8 cellular contexts compared by ENCODE assay signal in genomic region chr11:126355324-126355925, GRCh38. TPM values are rescaled to one million over a fixed set of nuclear protein-coding genes. Genes with fewer than 3 reads are reported as not detected.
A peak's percentile ranks its signal among the peaks of the same experiment; 100 is the strongest.
DNase-seq lines count a peak whose midpoint lies in the region; ATAC-seq and TF ChIP-seq lines count a peak whose summit lies in the region.

ST3GAL4 (plus strand) TSS chr11:126355686; CDS start chr11:126406156, 50,470 bp downstream.

- H3K27ac ChIP-seq in HUES48 (ENCODE audit: low read depth, low read length) (peak within 1 kb of the TSS; percentile 72), osteoblast (ENCODE audit: low read depth, low read length) (peak within 1 kb of the TSS; percentile 80), testis (peak within 1 kb of the TSS; percentile 87)

- no peaks in the 10 kb centered on the region for H3K9me3 ChIP-seq in HUES48 (ENCODE audit: control insufficient read depth, insufficient read depth, low read length)
- H3K9me3 ChIP-seq in osteoblast (ENCODE audit: low read depth, low read length) = no peaks in the 10 kb centered on the region
- no peaks in the 10 kb centered on the region for H3K9me3 ChIP-seq in testis

- H3K9me3 Mint-ChIP-seq in activated naive CD4-positive, alpha-beta T cell treated with anti-CD3 and anti-CD28 coated beads for 36 hours = no peaks in the 10 kb centered on the region

- H3K36me3 ChIP-seq in HUES48 (ENCODE audit: control insufficient read depth, insufficient read depth, low read length) = peaks cover 6% of the 10 kb centered on the region; the same call in 1 of the 2 replicates
- H3K36me3 ChIP-seq in osteoblast (ENCODE audit: insufficient read depth, low read length) = no peaks in the 10 kb centered on the region
- no peaks in the 10 kb centered on the region for H3K36me3 ChIP-seq in testis (ENCODE audit: low read depth, missing control alignments)

- peak within 1 kb of the TSS; percentile 95 for H3K9ac ChIP-seq in HUES48 (ENCODE audit: low read depth, low read length)

- no peak for TF ChIP-seq CTCF in osteoblast (IDR thresholded peaks at IDR 0.05; ENCODE audit: extremely low read depth, low read depth, low read length)
- TF ChIP-seq CTCF in testis (IDR thresholded peaks at IDR 0.05) = no peak

- DNase-seq in Caki2 (ENCODE audit: low read depth) (no peak), globus pallidus (ENCODE audit: low spot score) (peak; percentile 85), osteoblast (ENCODE audit: insufficient read length, low spot score, missing footprints) (peak; percentile 97), testis (peak; percentile 90)
- DNase-seq in activated naive CD4-positive, alpha-beta T cell treated with anti-CD3 and anti-CD28 coated beads for 36 hours = peak; percentile 76

- intact Hi-C loops in activated naive CD4-positive, alpha-beta T cell treated with anti-CD3 and anti-CD28 coated beads for 36 hours (cut with micrococcal nuclease) = loop anchor here (1.0 to 5.0 kb wide), 3 partner anchors 62 to 144 kb away; partner anchors contain the start of genes FAM118B, RPUSD4 and TIRAP
- intact Hi-C loops in testis (cut with DNase I; ENCODE audit: low total_unique reads) = no loop called here

- in situ Hi-C loops in Caki2 (cut with HindIII; ENCODE audit: low pct_unique_long_range_greater_than_20kb, low sequenced_read_pairs) = no loop called here

- peak; percentile 40 for ATAC-seq in GM19468 (IDR thresholded peaks at IDR 0.05; ENCODE audit: extremely low read depth, unreplicated experiment)

- peak within 1 kb of the TSS; percentile 94 for H3K4me2 ChIP-seq in osteoblast (ENCODE audit: insufficient read depth, low read length)

- TF ChIP-seq POLR2A in Raji (IDR thresholded peaks at IDR 0.05; ENCODE audit: insufficient read depth, low read depth, low read length) (peak; percentile 84), testis (IDR thresholded peaks at IDR 0.05) (no peak)

- peaks cover 18% of the 10 kb centered on the region for H4K20me1 ChIP-seq in osteoblast (ENCODE audit: insufficient read depth, low read length)

- peak within 1 kb of the TSS; percentile 99 for H3K4me3 ChIP-seq in HUES48 (ENCODE audit: low read depth, low read length)
- peak within 1 kb of the TSS; percentile 84 for H3K4me3 ChIP-seq in osteoblast (ENCODE audit: insufficient read depth, low read length)
- H3K4me3 ChIP-seq in testis = peak within 1 kb of the TSS; percentile 68 to 79

- CTCF ChIA-PET in activated naive CD4-positive, alpha-beta T cell treated with anti-CD3 and anti-CD28 coated beads for 36 hours (lab: Charles Lee) = interaction anchor here (1.2 to 3.7 kb wide), 2 partner anchors 41 to 44 kb away, joined by 3 to 19 read pairs; no protein-coding TSS in a partner anchor

- peaks cover 73% of the 10 kb centered on the region for H3K79me2 ChIP-seq in osteoblast (ENCODE audit: insufficient read depth, low read length)

- H3K36me3 Mint-ChIP-seq in activated naive CD4-positive, alpha-beta T cell treated with anti-CD3 and anti-CD28 coated beads for 36 hours (ENCODE audit: low read depth) = peaks cover 15% of the 10 kb centered on the region

- H3K4me1 ChIP-seq in HUES48 (ENCODE audit: control insufficient read depth, insufficient read depth, low read length) (peaks cover 21% of the 10 kb centered on the region), osteoblast (ENCODE audit: insufficient read depth, low read length) (peaks cover 57% of the 10 kb centered on the region), testis (peaks cover 66% of the 10 kb centered on the region)

- peaks cover 33% of the 10 kb centered on the region for H3K4me1 Mint-ChIP-seq in activated naive CD4-positive, alpha-beta T cell treated with anti-CD3 and anti-CD28 coated beads for 36 hours (ENCODE audit: low read depth)

- peak within 1 kb of the TSS; percentile 91 for H2AFZ ChIP-seq in osteoblast (ENCODE audit: low read length)

- no peaks in the 10 kb centered on the region for H3K27me3 Mint-ChIP-seq in activated naive CD4-positive, alpha-beta T cell treated with anti-CD3 and anti-CD28 coated beads for 36 hours (ENCODE audit: low read depth)

- H3K27me3 ChIP-seq in HUES48 (ENCODE audit: control insufficient read depth, insufficient read depth, low read length) (no peaks in the 10 kb centered on the region), osteoblast (ENCODE audit: insufficient read depth, low read length) (no peaks in the 10 kb centered on the region), testis (no peaks in the 10 kb centered on the region)

- WGBS in testis, 2 donors = 0% methylated on average over 23 to 70 of the region's 71 CpGs

- peak within 1 kb of the TSS; percentile 82 for H3K27ac Mint-ChIP-seq in activated naive CD4-positive, alpha-beta T cell treated with anti-CD3 and anti-CD28 coated beads for 36 hours

- H3K4me3 Mint-ChIP-seq in activated naive CD4-positive, alpha-beta T cell treated with anti-CD3 and anti-CD28 coated beads for 36 hours = peak within 1 kb of the TSS; percentile 91

RNA-seq across cellular contexts. Expression of gene ST3GAL4, which starts in this region (rescaled TPM):
- total RNA-seq in Caki2 (2014; rRNA removed; shearing (Covaris generic); ENCODE audit: low replicate concordance) = 44.7 and 54.0 TPM in 2 replicates
- total RNA-seq in activated naive CD4-positive, alpha-beta T cell treated with anti-CD3 and anti-CD28 coated beads for 36 hours = 1 to 10 TPM; 7.6 to 8.0 TPM
- total RNA-seq in osteoblast = 11.8 and 13.8 TPM in 2 replicates
- total RNA-seq in testis = 100 to 1,000 TPM; 212 to 221 TPM
- polyA plus RNA-seq in testis (ENCODE audit: insufficient read depth, low read depth, low replicate concordance) = 102 TPM
